16 cellular contexts compared by ENCODE assay signal in genomic region chr6:39312912-39313525, GRCh38. TPM values are rescaled to one million over a fixed set of nuclear protein-coding genes. Genes with fewer than 3 reads are reported as not detected.
DNase-seq lines count a peak whose midpoint lies in the region; ATAC-seq and TF ChIP-seq lines count a peak whose summit lies in the region.
"Had no signal": no experiment of that assay in that cellular context is flagged by ENCODE, and none has a peak within 500 bp of the region (broad histone marks: within the 10 kb centered on the region; RNA-seq: fewer than 3 reads in every experiment).

No MANE protein-coding gene starts in this region.

- H3K9me3 Mint-ChIP-seq in activated CD8-positive, alpha-beta T cell treated with anti-CD3 and anti-CD28 coated beads, Interleukin-2, amount 10 ng/mL, durations not matched to agents 7 days and 5 days (ENCODE audit: insufficient read depth) = no peaks in the 10 kb centered on the region
- H3K9me3 Mint-ChIP-seq in activated CD8-positive, alpha-beta T cell treated with anti-CD3 and anti-CD28 coated beads for 36 hours = no peaks in the 10 kb centered on the region
- no peaks in the 10 kb centered on the region for H3K9me3 Mint-ChIP-seq in type B pancreatic cell
- H3K9me3 Mint-ChIP-seq: IgD-negative memory B cell had no signal

- peak overlapping the region; percentile 6 for H3K9ac ChIP-seq in endocrine pancreas (ENCODE audit: control insufficient read depth, insufficient read depth, low read length)
- H3K9ac ChIP-seq in mucosa of stomach (ENCODE audit: low read length) = peak overlapping the region; percentile 7

- CTCF ChIA-PET in activated CD8-positive, alpha-beta T cell treated with anti-CD3 and anti-CD28 coated beads, Interleukin-2, amount 10 ng/mL, durations not matched to agents 7 days and 5 days (lab: Charles Lee) = interaction anchor here (0.6 to 1.6 kb wide), 3 partner anchors 10 to 214 kb away, joined by 3 to 5 read pairs (median 4); no protein-coding TSS in a partner anchor
- CTCF ChIA-PET in activated CD8-positive, alpha-beta T cell treated with anti-CD3 and anti-CD28 coated beads for 36 hours (lab: Charles Lee) = interaction anchor here (1.3 kb wide), 1 partner anchor 146 kb away, joined by 4 read pairs; no protein-coding TSS in a partner anchor

- peak; percentile 16 for ATAC-seq in activated CD8-positive, alpha-beta T cell treated with anti-CD3 and anti-CD28 coated beads, Interleukin-2, amount 10 ng/mL, durations not matched to agents 7 days and 5 days
- ATAC-seq in activated CD8-positive, alpha-beta T cell treated with anti-CD3 and anti-CD28 coated beads for 36 hours = no peak
- no peak for ATAC-seq in HG03571 (IDR thresholded peaks at IDR 0.05; ENCODE audit: unreplicated experiment)
- ATAC-seq: Panc1 had no signal

- intact Hi-C loops in activated CD8-positive, alpha-beta T cell treated with anti-CD3 and anti-CD28 coated beads for 36 hours (cut with micrococcal nuclease) = no loop called here

- H3K4me3 ChIP-seq in endocrine pancreas (ENCODE audit: control insufficient read depth, insufficient read depth, low read length) = no peak overlapping the region
- no peak overlapping the region for H3K4me3 ChIP-seq in mucosa of stomach (ENCODE audit: low read length)

- H3K36me3 ChIP-seq in endocrine pancreas (ENCODE audit: control insufficient read depth, insufficient read depth, low read length) = no peaks in the 10 kb centered on the region
- no peaks in the 10 kb centered on the region for H3K36me3 ChIP-seq in mucosa of stomach (ENCODE audit: control insufficient read depth, insufficient read depth, low read length)

- H3K27me3 Mint-ChIP-seq in activated CD8-positive, alpha-beta T cell treated with anti-CD3 and anti-CD28 coated beads, Interleukin-2, amount 10 ng/mL, durations not matched to agents 7 days and 5 days (ENCODE audit: low read depth) = peaks cover 51% of the 10 kb centered on the region
- peaks cover 36% of the 10 kb centered on the region for H3K27me3 Mint-ChIP-seq in activated CD8-positive, alpha-beta T cell treated with anti-CD3 and anti-CD28 coated beads for 36 hours
- peaks cover 78% of the 10 kb centered on the region for H3K27me3 Mint-ChIP-seq in type B pancreatic cell

- POLR2A ChIA-PET in activated CD8-positive, alpha-beta T cell treated with anti-CD3 and anti-CD28 coated beads, Interleukin-2, amount 10 ng/mL, durations not matched to agents 7 days and 5 days (lab: Charles Lee) = no interaction called here
- POLR2A ChIA-PET in activated CD8-positive, alpha-beta T cell treated with anti-CD3 and anti-CD28 coated beads for 36 hours (lab: Charles Lee) = interaction anchor here (0.6 kb wide), 1 partner anchor 155 kb away, joined by 3 read pairs; no protein-coding TSS in a partner anchor

- DNase-seq in activated CD8-positive, alpha-beta T cell treated with anti-CD3 and anti-CD28 coated beads, Interleukin-2, amount 10 ng/mL, durations not matched to agents 7 days and 5 days = no peak
- no peak for DNase-seq in activated CD8-positive, alpha-beta T cell treated with anti-CD3 and anti-CD28 coated beads for 36 hours
- DNase-seq in type B pancreatic cell (ENCODE audit: extremely low spot score, unreplicated experiment) (no peak), NCI-H1436 treated with DMSO at 0.1 percent for 48 hours (lab: John Stamatoyannopoulos, UW) (no peak), OCI-M1 (lab: John Stamatoyannopoulos, UW) (no peak)
- DNase-seq: activated T-cell treated with anti-CD3 and anti-CD28 coated beads for 4 hours, NCI-H2029 treated with DMSO at 0.1 percent for 48 hours had no signal

- H3K9me3 ChIP-seq in endocrine pancreas (ENCODE audit: control insufficient read depth, low read length) (no peaks in the 10 kb centered on the region), mucosa of stomach (ENCODE audit: control insufficient read depth, low read length) (no peaks in the 10 kb centered on the region)

- TF ChIP-seq CTCF in activated CD8-positive, alpha-beta T cell treated with anti-CD3 and anti-CD28 coated beads for 36 hours (IDR thresholded peaks at IDR 0.05) = no peak
- no peak for TF ChIP-seq CTCF in type B pancreatic cell (conservative IDR thresholded peaks at IDR 0.05)

- H3K4me1 ChIP-seq in endocrine pancreas (ENCODE audit: control insufficient read depth, insufficient read depth, low read length) (no peaks in the 10 kb centered on the region), mucosa of stomach (ENCODE audit: control insufficient read depth, insufficient read depth, low read length) (peaks cover 20% of the 10 kb centered on the region)

- H3K4me1 Mint-ChIP-seq in activated CD8-positive, alpha-beta T cell treated with anti-CD3 and anti-CD28 coated beads, Interleukin-2, amount 10 ng/mL, durations not matched to agents 7 days and 5 days (ENCODE audit: low read depth) = peaks cover 18% of the 10 kb centered on the region
- H3K4me1 Mint-ChIP-seq in activated CD8-positive, alpha-beta T cell treated with anti-CD3 and anti-CD28 coated beads for 36 hours (ENCODE audit: low read depth) = peaks cover 2% of the 10 kb centered on the region
- H3K4me1 Mint-ChIP-seq in type B pancreatic cell (ENCODE audit: unreplicated experiment) = peaks cover 5% of the 10 kb centered on the region

- H3K4me3 Mint-ChIP-seq in activated CD8-positive, alpha-beta T cell treated with anti-CD3 and anti-CD28 coated beads, Interleukin-2, amount 10 ng/mL, durations not matched to agents 7 days and 5 days = no peak overlapping the region
- H3K4me3 Mint-ChIP-seq in activated CD8-positive, alpha-beta T cell treated with anti-CD3 and anti-CD28 coated beads for 36 hours = no peak overlapping the region
- peak overlapping the region; percentile 72 for H3K4me3 Mint-ChIP-seq in type B pancreatic cell

- H3K27me3 ChIP-seq in endocrine pancreas (ENCODE audit: control insufficient read depth, insufficient read depth, low read length) (no peaks in the 10 kb centered on the region), mucosa of stomach (ENCODE audit: control insufficient read depth, insufficient read depth, low read length) (peaks cover 54% of the 10 kb centered on the region)

- no peaks in the 10 kb centered on the region for H3K36me3 Mint-ChIP-seq in activated CD8-positive, alpha-beta T cell treated with anti-CD3 and anti-CD28 coated beads, Interleukin-2, amount 10 ng/mL, durations not matched to agents 7 days and 5 days (ENCODE audit: low read depth)
- H3K36me3 Mint-ChIP-seq in activated CD8-positive, alpha-beta T cell treated with anti-CD3 and anti-CD28 coated beads for 36 hours (ENCODE audit: low read depth) = no peaks in the 10 kb centered on the region
- peaks cover 4% of the 10 kb centered on the region for H3K36me3 Mint-ChIP-seq in type B pancreatic cell
- H3K36me3 Mint-ChIP-seq: IgD-negative memory B cell had no signal

- no peak overlapping the region for H3K27ac Mint-ChIP-seq in activated CD8-positive, alpha-beta T cell treated with anti-CD3 and anti-CD28 coated beads, Interleukin-2, amount 10 ng/mL, durations not matched to agents 7 days and 5 days
- H3K27ac Mint-ChIP-seq in activated CD8-positive, alpha-beta T cell treated with anti-CD3 and anti-CD28 coated beads for 36 hours = no peak overlapping the region
- H3K27ac Mint-ChIP-seq in type B pancreatic cell = no peak overlapping the region
- H3K27ac Mint-ChIP-seq: IgD-negative memory B cell had no signal

RNA-seq across cellular contexts. Expression of gene KCNK17, which starts 1.2 kb away (rescaled TPM):
- not detected for total RNA-seq in activated CD8-positive, alpha-beta T cell treated with anti-CD3 and anti-CD28 coated beads, Interleukin-2, amount 10 ng/mL, durations not matched to agents 7 days and 5 days
- not detected for total RNA-seq in activated CD8-positive, alpha-beta T cell treated with anti-CD3 and anti-CD28 coated beads for 36 hours
- total RNA-seq in type B pancreatic cell (ENCODE audit: low replicate concordance) = 9.9 and 18.6 TPM in 2 replicates
- total RNA-seq: A673, Daoy, fibroblast of lung had no signal

RNA-seq across cellular contexts. Expression of gene KCNK16, which starts 9.5 kb away (rescaled TPM):
- total RNA-seq in activated CD8-positive, alpha-beta T cell treated with anti-CD3 and anti-CD28 coated beads, Interleukin-2, amount 10 ng/mL, durations not matched to agents 7 days and 5 days = not detected
- not detected for total RNA-seq in activated CD8-positive, alpha-beta T cell treated with anti-CD3 and anti-CD28 coated beads for 36 hours
- total RNA-seq in type B pancreatic cell (ENCODE audit: low replicate concordance) = 22.6 and 41.1 TPM in 2 replicates
- total RNA-seq: A673, Daoy, fibroblast of lung, lower leg skin had no signal

Comparison
In these comparisons a context has a peak if more than half of its experiments do, and no peak if none do; other contexts are left out.
1. RNA of gene KCNK16, which starts 9.5 kb away (total RNA-seq): 22.6 to 41.1 TPM in type B pancreatic cell; not detected in activated CD8-positive, alpha-beta T cell treated with anti-CD3 and anti-CD28 coated beads, Interleukin-2, amount 10 ng/mL, durations not matched to agents 7 days and 5 days and not detected in activated CD8-positive, alpha-beta T cell treated with anti-CD3 and anti-CD28 coated beads for 36 hours; every median in the first group is over 10 times any median in the second.